27 cellular contexts compared by ENCODE assay signal in genomic region chr1:57894315-57894714, GRCh38.
"Had no signal": no experiment of that assay in that cellular context is flagged by ENCODE, and none has a peak within 500 bp of the region (broad histone marks: within the 10 kb centered on the region; RNA-seq: fewer than 3 reads in every experiment).

No MANE protein-coding gene starts in this region.

- H3K4me3 ChIP-seq: adrenal gland, ascending aorta, colonic mucosa, dorsolateral prefrontal cortex, esophagus squamous epithelium, gastroesophageal sphincter, heart right ventricle, left ventricle myocardium inferior, upper lobe of left lung had no signal

- H2AFZ ChIP-seq: parathyroid adenoma had no signal

- H3K4me3 Mint-ChIP-seq: activated B cell treated with CpG ODN at 0.5 μM for 24 hours; activated CD4-positive, alpha-beta T cell treated with anti-CD3 and anti-CD28 coated beads for 36 hours; activated naive CD8-positive, alpha-beta T cell; activated T-cell treated with anti-CD3 and anti-CD28 coated beads, Interleukin-2, amount 50 U/mL, for 4 hours; effector memory CD8-positive, alpha-beta T cell; memory B cell; nephron; stimulated activated naive B cell treated with anti-CD40 and anti-IgM and Interleukin-4, amounts not matched to agents 10 μg/mL and 1 μg/mL and 100 μg/mL, for 72 hours had no signal

- H3K4me1 ChIP-seq: adrenal gland, ascending aorta, colonic mucosa, esophagus squamous epithelium, gastroesophageal sphincter, heart right ventricle, left ventricle myocardium inferior, parathyroid adenoma, upper lobe of left lung had no signal

- H3K9me3 Mint-ChIP-seq: activated B cell treated with CpG ODN at 0.5 μM for 24 hours; activated T-cell treated with anti-CD3 and anti-CD28 coated beads, Interleukin-2, amount 50 U/mL, for 4 hours; activated T-helper 2 cell treated with anti-CD3 and anti-CD28 coated beads, Interferon-gamma antibody, Interleukin-2, Interleukin-4, amounts not matched to agents 10 μg/mL and 5 μg/mL and 100 μg/mL, durations not matched to agents 14 hours and 24 hours and 36 hours; memory B cell; nephron had no signal

- H3K36me3 ChIP-seq: adrenal gland, ascending aorta, colonic mucosa, esophagus squamous epithelium, gastroesophageal sphincter, heart right ventricle, left ventricle myocardium inferior, upper lobe of left lung had no signal

- H3K27me3 ChIP-seq: ascending aorta, colonic mucosa, esophagus squamous epithelium, gastroesophageal sphincter, upper lobe of left lung had no signal

- H3K27me3 Mint-ChIP-seq: memory B cell had no signal

- DNase-seq: activated B cell treated with CpG ODN at 0.5 μM for 24 hours; activated CD4-positive, alpha-beta T cell treated with anti-CD3 and anti-CD28 coated beads for 36 hours; activated CD4-positive, alpha-beta T cell treated with anti-CD3 and anti-CD28 coated beads, Interleukin-2, amount 50 U/mL, for 4 hours; activated CD8-positive, alpha-beta memory T cell treated with anti-CD3 and anti-CD28 coated beads, Interleukin-2, amount 50 U/mL, for 48 hours; activated naive CD4-positive, alpha-beta T cell; activated T-cell treated with anti-CD3 and anti-CD28 coated beads, Interleukin-2, amount 50 U/mL, for 4 hours; adrenal gland; colonic mucosa; dorsolateral prefrontal cortex; effector memory CD8-positive, alpha-beta T cell; esophagus squamous epithelium; heart right ventricle; left ventricle myocardium inferior; nucleus accumbens; small intestine; stimulated activated naive B cell treated with anti-CD40 and anti-IgM and Interleukin-4, amounts not matched to agents 10 μg/mL and 1 μg/mL and 100 μg/mL, for 72 hours; T-helper 9 cell; upper lobe of left lung had no signal

- H3K27ac ChIP-seq: adrenal gland, ascending aorta, colonic mucosa, dorsolateral prefrontal cortex, esophagus squamous epithelium, gastroesophageal sphincter, heart right ventricle, left ventricle myocardium inferior, parathyroid adenoma, upper lobe of left lung had no signal

- H3K79me2 ChIP-seq: parathyroid adenoma had no signal

- FAIRE-seq: endothelial cell of umbilical vein, small intestine had no signal

- H3K4me1 Mint-ChIP-seq: activated B cell treated with CpG ODN at 0.5 μM for 24 hours; activated CD4-positive, alpha-beta T cell treated with anti-CD3 and anti-CD28 coated beads for 36 hours; memory B cell; nephron; stimulated activated naive B cell treated with anti-CD40 and anti-IgM and Interleukin-4, amounts not matched to agents 10 μg/mL and 1 μg/mL and 100 μg/mL, for 72 hours had no signal

- H3K27ac Mint-ChIP-seq: activated B cell treated with CpG ODN at 0.5 μM for 24 hours; activated CD4-positive, alpha-beta T cell treated with anti-CD3 and anti-CD28 coated beads for 36 hours; activated naive CD8-positive, alpha-beta T cell; activated T-helper 2 cell treated with anti-CD3 and anti-CD28 coated beads, Interferon-gamma antibody, Interleukin-2, Interleukin-4, amounts not matched to agents 10 μg/mL and 5 μg/mL and 100 μg/mL, durations not matched to agents 14 hours and 24 hours and 36 hours; effector memory CD8-positive, alpha-beta T cell; memory B cell; nephron; stimulated activated naive B cell treated with anti-CD40 and anti-IgM and Interleukin-4, amounts not matched to agents 10 μg/mL and 1 μg/mL and 100 μg/mL, for 72 hours had no signal

- H3K36me3 Mint-ChIP-seq: activated naive CD8-positive, alpha-beta T cell; memory B cell; stimulated activated naive B cell treated with anti-CD40 and anti-IgM and Interleukin-4, amounts not matched to agents 10 μg/mL and 1 μg/mL and 100 μg/mL, for 72 hours had no signal

- H3K9me3 ChIP-seq: adrenal gland, ascending aorta, colonic mucosa, esophagus squamous epithelium, gastroesophageal sphincter, heart right ventricle, left ventricle myocardium inferior, upper lobe of left lung had no signal

- H3K9ac ChIP-seq: parathyroid adenoma had no signal

- ATAC-seq: activated CD4-positive, alpha-beta T cell treated with anti-CD3 and anti-CD28 coated beads for 36 hours; activated T-cell treated with anti-CD3 and anti-CD28 coated beads, Interleukin-2, amount 50 U/mL, for 4 hours; effector memory CD8-positive, alpha-beta T cell; gastroesophageal sphincter; heart right ventricle; sciatic nerve; stimulated activated naive B cell treated with anti-CD40 and anti-IgM and Interleukin-4, amounts not matched to agents 10 μg/mL and 1 μg/mL and 100 μg/mL, for 72 hours had no signal
